Comparison of ENCODE assay signal across 17 cellular contexts in genomic region chr6:144736763-144737162, GRCh38.
"Had no signal": no experiment of that assay in that cellular context is flagged by ENCODE, and none has a peak within 500 bp of the region (broad histone marks: within the 10 kb centered on the region; RNA-seq: fewer than 3 reads in every experiment).

No MANE protein-coding gene starts in this region.

- FAIRE-seq: bronchial epithelial cell, endothelial cell of umbilical vein had no signal

- H3K27me3 ChIP-seq: ascending aorta, colonic mucosa, heart left ventricle, tibial nerve, vagina had no signal

- H3K27ac Mint-ChIP-seq: activated CD4-positive, alpha-beta memory T cell treated with anti-CD3 and anti-CD28 coated beads, Interleukin-2, amount 10 ng/mL, durations not matched to agents 7 days and 5 days; stimulated activated naive B cell treated with anti-CD40 and anti-IgM and Interleukin-4, amounts not matched to agents 10 μg/mL and 1 μg/mL and 100 μg/mL, for 72 hours had no signal

- H3K4me3 ChIP-seq: ascending aorta, colonic mucosa, heart left ventricle, tibial nerve, vagina had no signal

- H3K4me1 ChIP-seq: ascending aorta, colonic mucosa, heart left ventricle, tibial nerve, vagina had no signal

- H3K4me1 Mint-ChIP-seq: activated CD4-positive, alpha-beta memory T cell treated with anti-CD3 and anti-CD28 coated beads, Interleukin-2, amount 10 ng/mL, durations not matched to agents 7 days and 5 days; stimulated activated naive B cell treated with anti-CD40 and anti-IgM and Interleukin-4, amounts not matched to agents 10 μg/mL and 1 μg/mL and 100 μg/mL, for 72 hours had no signal

- H3K9ac ChIP-seq: parathyroid adenoma had no signal

- H3K36me3 ChIP-seq: colonic mucosa had no signal

- H2AFZ ChIP-seq: parathyroid adenoma had no signal

- DNase-seq: activated CD4-positive, alpha-beta memory T cell treated with anti-CD3 and anti-CD28 coated beads, Interleukin-2, amount 10 ng/mL, durations not matched to agents 7 days and 5 days; activated CD4-positive, alpha-beta T cell treated with anti-CD3 and anti-CD28 coated beads for 1 hour; activated gamma-delta T cell; activated T-cell treated with anti-CD3 and anti-CD28 coated beads, Interleukin-2, amount 50 U/mL, for 48 hours; colonic mucosa; foreskin melanocyte; heart left ventricle; islet precursor cell; mammary epithelial cell; stimulated activated naive B cell treated with anti-CD40 and anti-IgM and Interleukin-4, amounts not matched to agents 10 μg/mL and 1 μg/mL and 100 μg/mL, for 72 hours had no signal

- H3K27me3 Mint-ChIP-seq: activated CD4-positive, alpha-beta memory T cell treated with anti-CD3 and anti-CD28 coated beads, Interleukin-2, amount 10 ng/mL, durations not matched to agents 7 days and 5 days; stimulated activated naive B cell treated with anti-CD40 and anti-IgM and Interleukin-4, amounts not matched to agents 10 μg/mL and 1 μg/mL and 100 μg/mL, for 72 hours had no signal

- H3K27ac ChIP-seq: ascending aorta, colonic mucosa, heart left ventricle, parathyroid adenoma, tibial nerve, vagina had no signal

- H3K9me3 Mint-ChIP-seq: activated CD4-positive, alpha-beta memory T cell treated with anti-CD3 and anti-CD28 coated beads, Interleukin-2, amount 10 ng/mL, durations not matched to agents 7 days and 5 days; stimulated activated naive B cell treated with anti-CD40 and anti-IgM and Interleukin-4, amounts not matched to agents 10 μg/mL and 1 μg/mL and 100 μg/mL, for 72 hours had no signal

- H3K9me3 ChIP-seq: ascending aorta, colonic mucosa, heart left ventricle, tibial nerve, vagina had no signal

- H3K4me3 Mint-ChIP-seq: activated CD4-positive, alpha-beta memory T cell treated with anti-CD3 and anti-CD28 coated beads, Interleukin-2, amount 10 ng/mL, durations not matched to agents 7 days and 5 days; neural crest cell; stimulated activated naive B cell treated with anti-CD40 and anti-IgM and Interleukin-4, amounts not matched to agents 10 μg/mL and 1 μg/mL and 100 μg/mL, for 72 hours had no signal
